ENCODE assay signal across 19 cellular contexts in genomic region chr9:115640887-115641286, GRCh38.
A peak's percentile ranks its signal among the peaks of the same experiment; 100 is the strongest.
DNase-seq lines count a peak whose midpoint lies in the region; ATAC-seq, FAIRE-seq and TF ChIP-seq lines count a peak whose summit lies in the region.
"Had no signal": no experiment of that assay in that cellular context is flagged by ENCODE, and none has a peak within 500 bp of the region (broad histone marks: within the 10 kb centered on the region; RNA-seq: fewer than 3 reads in every experiment).

No MANE protein-coding gene starts in this region.

- H3K27ac ChIP-seq in ACC112 (ENCODE audit: low read depth, low read length) (peak overlapping the region; percentile 96), IMR-90 (ENCODE audit: insufficient read depth, low read length) (no peak overlapping the region), astrocyte (ENCODE audit: low read depth, low read length) (peak overlapping the region; percentile 84), testis (no peak overlapping the region)

- ATAC-seq in IMR-90 (ENCODE audit: low read depth), result peak; percentile 66

- H2BK20ac ChIP-seq in IMR-90 (ENCODE audit: low read depth, low read length), result no peak overlapping the region

- H3K9me3 ChIP-seq in IMR-90 (ENCODE audit: control insufficient read depth, insufficient read depth, low read length), result no peaks in the 10 kb centered on the region
- H3K9me3 ChIP-seq in astrocyte (ENCODE audit: insufficient read depth, low read depth, low read length), result no peaks in the 10 kb centered on the region
- H3K9me3 ChIP-seq in testis, result no peaks in the 10 kb centered on the region

- H3K36me3 ChIP-seq in ACC112 (ENCODE audit: insufficient read depth, low read length) (no peaks in the 10 kb centered on the region), IMR-90 (ENCODE audit: control insufficient read depth, insufficient read depth, low read length) (no peaks in the 10 kb centered on the region), astrocyte (ENCODE audit: insufficient read depth, low read length) (no peaks in the 10 kb centered on the region), testis (ENCODE audit: low read depth, missing control alignments) (no peaks in the 10 kb centered on the region)

- dilution Hi-C loops in IMR-90 (cut with HindIII; ENCODE audit: low sequenced_read_pairs, unreplicated experiment), result no loop called here

- H3K27ac Mint-ChIP-seq in astrocyte (ENCODE audit: unreplicated experiment), result peak overlapping the region; percentile 90
- H3K27ac Mint-ChIP-seq: activated naive CD4-positive, alpha-beta T cell treated with anti-CD3 and anti-CD28 coated beads for 36 hours had no signal

- H3K4me3 Mint-ChIP-seq in astrocyte (ENCODE audit: unreplicated experiment), result peak overlapping the region; percentile 37
- H3K4me3 Mint-ChIP-seq: activated naive CD4-positive, alpha-beta T cell treated with anti-CD3 and anti-CD28 coated beads for 36 hours had no signal

- no peak for TF ChIP-seq CTCF in IMR-90 (conservative IDR thresholded peaks at IDR 0.05; ENCODE audit: low read depth, low read length)
- TF ChIP-seq CTCF in astrocyte (IDR thresholded peaks at IDR 0.05; ENCODE audit: insufficient read depth, low read depth, low read length), result no peak
- no peak for TF ChIP-seq CTCF in foreskin fibroblast (IDR thresholded peaks at IDR 0.05; ENCODE audit: low read depth, low read length)
- TF ChIP-seq CTCF in GM10248 (IDR thresholded peaks at IDR 0.05; ENCODE audit: control extremely low read depth, extremely low read depth, low read depth, missing control alignments), result no peak
- TF ChIP-seq CTCF in testis (IDR thresholded peaks at IDR 0.05), result no peak

- H3K23ac ChIP-seq in IMR-90 (ENCODE audit: low read depth, low read length), result no peak overlapping the region

- H3K4me1 ChIP-seq in ACC112 (ENCODE audit: control insufficient read depth, insufficient read depth, low read length, unreplicated experiment) (peaks cover 61% of the 10 kb centered on the region), IMR-90 (ENCODE audit: control insufficient read depth, insufficient read depth, low read length) (peaks cover 14% of the 10 kb centered on the region), astrocyte (ENCODE audit: insufficient read depth, low read length) (peaks cover 11% of the 10 kb centered on the region), testis (no peaks in the 10 kb centered on the region)

- CTCF ChIA-PET in IMR-90 (lab: Yijun Ruan, JAX) (interaction anchor here (0.7 to 1.0 kb wide), 2 partner anchors 16 to 29 kb away, joined by 3 to 4 read pairs; no protein-coding TSS in a partner anchor), GM10248 (lab: Yijun Ruan, JAX) (no interaction called here)

- WGBS in IMR-90 (ENCODE audit: extremely low coverage in 2 of 2, insufficient read length in 1 of 2), 2 experiments, result no CpG with 5 or more reads among the region's 2 CpGs
- WGBS in testis, 2 donors, result 82 to 85% methylated on average over 2 of the region's 2 CpGs

- peak overlapping the region; percentile 91 for H2BK5ac ChIP-seq in IMR-90 (ENCODE audit: low read depth, low read length, poor library complexity, severe bottlenecking)

- FAIRE-seq in astrocyte (lab: Jason Lieb, UNC), result peak; percentile 94
- FAIRE-seq: HTR-8/SVneo had no signal

- no peak overlapping the region; a peak in 1 of 4 replicates for H4K8ac ChIP-seq in IMR-90 (ENCODE audit: low read depth in 2 of 2, low read length in 2 of 2)

- no peak overlapping the region; the same call in 1 of the 2 replicates for H3K4ac ChIP-seq in IMR-90 (ENCODE audit: low read depth, low read length)

- no peak overlapping the region for H2AK9ac ChIP-seq in IMR-90 (replicated peaks; ENCODE audit: low read depth, low read length, poor library complexity)

- no peak overlapping the region for H2AK5ac ChIP-seq in IMR-90 (ENCODE audit: low read depth, low read length)

- no peak overlapping the region for H3K9ac ChIP-seq in IMR-90 (ENCODE audit: low read depth, low read length)
- H3K9ac ChIP-seq in astrocyte (ENCODE audit: low read length), result peak overlapping the region; percentile 77

- no peak overlapping the region for H3K14ac ChIP-seq in IMR-90 (replicated peaks; ENCODE audit: low read depth, low read length)

- peaks cover 33% of the 10 kb centered on the region for H3K4me1 Mint-ChIP-seq in astrocyte (ENCODE audit: low read depth, unreplicated experiment)

- BruUV-seq in IMR-90 (replicated peaks; lab: Mats Ljungman, UMichigan), result no TSS peak

- H3K79me1 ChIP-seq in IMR-90 (ENCODE audit: low read depth in 1 of 2, low read length in 2 of 2), result no peaks in the 10 kb centered on the region

- no peak overlapping the region; the same call in 1 of the 2 replicates for H3K18ac ChIP-seq in IMR-90 (ENCODE audit: low read depth, low read length)

- H2BK15ac ChIP-seq in IMR-90 (ENCODE audit: low read depth, low read length), result no peak overlapping the region

- peaks cover 2% of the 10 kb centered on the region; the same call in 1 of the 2 replicates for H3K9me1 ChIP-seq in IMR-90 (ENCODE audit: insufficient read depth, low read length)

- in situ Hi-C loops in IMR-90 (cut with MboI; ENCODE audit: low sequenced_read_pairs), result no loop called here

- POLR2A ChIA-PET in IMR-90 (lab: Charles Lee; ENCODE audit: unreplicated experiment) (interaction anchor here (0.6 kb wide), 2 partner anchors 271 to 304 kb away, joined by 3 to 6 read pairs; no protein-coding TSS in a partner anchor), GM10248 (lab: Yijun Ruan, JAX) (no interaction called here)

- H3K79me2 ChIP-seq in ACC112 (ENCODE audit: control insufficient read depth, insufficient read depth, low read length, unreplicated experiment) (no peaks in the 10 kb centered on the region), astrocyte (ENCODE audit: insufficient read depth, low read length) (no peaks in the 10 kb centered on the region)

- no peak overlapping the region for H4K91ac ChIP-seq in IMR-90 (ENCODE audit: insufficient read depth, low read depth, low read length)

- TF ChIP-seq POLR2A in IMR-90 (IDR thresholded peaks at IDR 0.05; ENCODE audit: low read depth, low read length) (no peak), testis (IDR thresholded peaks at IDR 0.05) (no peak)

- no peak overlapping the region for H2BK120ac ChIP-seq in IMR-90 (ENCODE audit: low read depth, low read length)

- no peak overlapping the region for H3K56ac ChIP-seq in IMR-90 (ENCODE audit: extremely low read depth, insufficient read depth, low read length)

- no peak overlapping the region for H3K4me2 ChIP-seq in IMR-90 (ENCODE audit: low read depth, low read length)
- peak overlapping the region; percentile 61 for H3K4me2 ChIP-seq in astrocyte (ENCODE audit: low read length)

- H4K5ac ChIP-seq in IMR-90 (ENCODE audit: low read depth, low read length), result no peak overlapping the region; the same call in 1 of the 2 replicates

- DNase-seq in IMR-90 (peak; percentile 87), astrocyte (ENCODE audit: low read depth) (peak; percentile 93), foreskin fibroblast (peak; percentile 63 to 78), GM10248 (ENCODE audit: extremely low spot score) (no peak), testis (no peak), DMS79 treated with DMSO at 0.1 percent for 48 hours (lab: John Stamatoyannopoulos, UW) (no peak), DMS 273 treated with DMSO at 0.1 percent for 48 hours (lab: John Stamatoyannopoulos, UW) (no peak)
- DNase-seq: ACHN; activated CD8-positive, alpha-beta memory T cell treated with anti-CD3 and anti-CD28 coated beads, Interleukin-2, amount 50 U/mL, for 4 hours; activated naive CD4-positive, alpha-beta T cell treated with anti-CD3 and anti-CD28 coated beads for 36 hours; cerebellar nuclear complex; erythroblast; NCI-H1092; NCI-H2171 treated with DMSO at 0.1 percent for 48 hours; nucleus accumbens; stimulated activated CD4-positive, alpha-beta T cell treated with anti-CD3 and anti-CD28 coated beads, Interleukin-12 subunit alpha, Interleukin-12 subunit beta, amount 100 ng/mL, for 4 hours; SW 1271 had no signal

- H3K27me3 ChIP-seq in ACC112 (ENCODE audit: insufficient read depth, low read length) (no peaks in the 10 kb centered on the region), IMR-90 (ENCODE audit: control insufficient read depth, insufficient read depth, low read length) (no peaks in the 10 kb centered on the region), astrocyte (ENCODE audit: insufficient read depth, low read length) (no peaks in the 10 kb centered on the region), testis (no peaks in the 10 kb centered on the region)

- H3K36me3 Mint-ChIP-seq in astrocyte (ENCODE audit: low read depth, unreplicated experiment), result no peaks in the 10 kb centered on the region

- no peak for TF ChIP-seq RAD21 in IMR-90 (IDR thresholded peaks at IDR 0.05; ENCODE audit: low read length)

- peak overlapping the region; percentile 5; the same call in 1 of the 2 replicates for H3K4me3 ChIP-seq in ACC112 (ENCODE audit: low read depth, low read length)
- H3K4me3 ChIP-seq in IMR-90 (ENCODE audit: insufficient read depth, low read depth, low read length), result no peak overlapping the region
- H3K4me3 ChIP-seq in astrocyte (ENCODE audit: insufficient read depth, low read depth, low read length), result peak overlapping the region; percentile 4
- no peak overlapping the region for H3K4me3 ChIP-seq in foreskin fibroblast (ENCODE audit: low read depth in 1 of 2, low read length in 2 of 2)
- H3K4me3 ChIP-seq in testis, result no peak overlapping the region

- H4K20me1 ChIP-seq in IMR-90 (ENCODE audit: insufficient read depth, low read length), result no peaks in the 10 kb centered on the region
- no peaks in the 10 kb centered on the region for H4K20me1 ChIP-seq in astrocyte (ENCODE audit: insufficient read depth, low read length)

- H2AFZ ChIP-seq in ACC112 (ENCODE audit: low read length, unreplicated experiment) (no peak overlapping the region), IMR-90 (replicated peaks; ENCODE audit: low read length, poor library complexity) (no peak overlapping the region), astrocyte (ENCODE audit: low read depth, low read length) (no peak overlapping the region)

- no peaks in the 10 kb centered on the region for H3K9me3 Mint-ChIP-seq in astrocyte (ENCODE audit: unreplicated experiment)
- H3K9me3 Mint-ChIP-seq: activated naive CD4-positive, alpha-beta T cell treated with anti-CD3 and anti-CD28 coated beads for 36 hours had no signal

- H3K27me3 Mint-ChIP-seq in astrocyte (ENCODE audit: low read depth, unreplicated experiment), result no peaks in the 10 kb centered on the region

- intact Hi-C loops in IMR-90 (cut with micrococcal nuclease) (loop anchor here (2.0 kb wide), 1 partner anchor 36 kb away; no protein-coding TSS in a partner anchor), testis (cut with DNase I; ENCODE audit: low total_unique reads) (no loop called here)

TF ChIP-seq in IMR-90, 13 proteins besides CTCF, POLR2A, EP300 and RAD21:
- TF ChIP-seq NFE2L2 (IDR thresholded peaks at IDR 0.05; ENCODE audit: low read depth, low read length) (peak; percentile 62; the same call in 1 of the 2 replicates), MAZ (IDR thresholded peaks at IDR 0.05; ENCODE audit: borderline replicate concordance, low read depth, low read length) (no peak), RFX5 (IDR thresholded peaks at IDR 0.05; ENCODE audit: low read depth, low read length) (no peak), FOS (IDR thresholded peaks at IDR 0.05; ENCODE audit: low read depth, low read length) (0 out of 2 replicates have a peak, but pooled peaks have one; percentile 32)

Comparison
In these comparisons a context has a peak if more than half of its experiments do, and no peak if none do; other contexts are left out.
1. H3K27ac ChIP-seq: peak in ACC112 (single experiment) and astrocyte (single experiment); none in IMR-90 (single experiment) and testis (0 of 2).
2. H3K4me3 ChIP-seq: peak in ACC112 (single experiment) and astrocyte (single experiment); none in IMR-90 (single experiment), foreskin fibroblast (0 of 2) and testis (0 of 2).
3. DNase-seq: peak in IMR-90 (single experiment), astrocyte (single experiment) and foreskin fibroblast (2 of 2); none in GM10248 (single experiment), testis (single experiment), DMS79 treated with DMSO at 0.1 percent for 48 hours (single experiment) and DMS 273 treated with DMSO at 0.1 percent for 48 hours (single experiment).